10 cellular contexts compared by ENCODE assay signal in genomic region chr2:47043891-47044239, GRCh38.
DNase-seq lines count a peak whose midpoint lies in the region; ATAC-seq, FAIRE-seq and TF ChIP-seq lines count a peak whose summit lies in the region.
"Had no signal": no experiment of that assay in that cellular context is flagged by ENCODE, and none has a peak within 500 bp of the region (broad histone marks: within the 10 kb centered on the region; RNA-seq: fewer than 3 reads in every experiment).

No MANE protein-coding gene starts in this region.

- no peak overlapping the region for H3K9ac ChIP-seq in kidney (ENCODE audit: low read length in 2 of 2)

- POLR2A ChIA-PET in Panc1 (lab: Charles Lee), result no interaction called here

- H3K27ac ChIP-seq in Panc1 (ENCODE audit: low read length), result peak overlapping the region; percentile 87
- H3K27ac ChIP-seq in esophagus squamous epithelium, result peak overlapping the region; percentile 66 to 86 (median 78)
- peak overlapping the region; percentile 86 to 93 (median 92) for H3K27ac ChIP-seq in gastrocnemius medialis
- H3K27ac ChIP-seq in kidney (ENCODE audit: low read depth in 2 of 2, low read length in 2 of 2), result no peak overlapping the region

- no TSS peak for BruUV-seq in Panc1 (replicated peaks; lab: Mats Ljungman, UMichigan)

- no peaks in the 10 kb centered on the region for H3K27me3 ChIP-seq in Panc1 (ENCODE audit: control insufficient read depth, insufficient read depth, low read length)
- H3K27me3 ChIP-seq in esophagus squamous epithelium, result no peaks in the 10 kb centered on the region
- H3K27me3 ChIP-seq in gastrocnemius medialis, result no peaks in the 10 kb centered on the region

- H3K4me1 ChIP-seq in Panc1 (ENCODE audit: control insufficient read depth, insufficient read depth, low read length) (peaks cover 37% of the 10 kb centered on the region), esophagus squamous epithelium (peaks cover 21 to 54% (median 46%) of the 10 kb centered on the region in 3 donors), gastrocnemius medialis (peaks cover 64 to 67% of the 10 kb centered on the region in 2 donors), kidney (ENCODE audit: control insufficient read depth in 1 of 2, insufficient read depth in 1 of 2, low read depth in 1 of 2, low read length in 2 of 2) (peaks cover 0 to 9% of the 10 kb centered on the region in 2 donors)

- no peak for TF ChIP-seq CTCF in Panc1 (IDR thresholded peaks at IDR 0.05)
- TF ChIP-seq CTCF in esophagus squamous epithelium (IDR thresholded peaks at IDR 0.05), result no peak
- no peak for TF ChIP-seq CTCF in gastrocnemius medialis (IDR thresholded peaks at IDR 0.05 in 4 of 5, conservative IDR thresholded peaks at IDR 0.05 in 1 of 5)
- TF ChIP-seq CTCF in kidney (IDR thresholded peaks at IDR 0.05; ENCODE audit: borderline replicate concordance, extremely low read depth, insufficient read depth), result no peak

- WGBS in esophagus squamous epithelium, 2 donors, result 40 to 55% methylated on average over 2 to 4 of the region's 4 CpGs

- H3K4me3 ChIP-seq in Panc1 (ENCODE audit: low read depth in 2 of 2, low read length in 2 of 2) (no peak overlapping the region), esophagus squamous epithelium (no peak overlapping the region), gastrocnemius medialis (no peak overlapping the region), kidney (ENCODE audit: low read length in 2 of 2) (no peak overlapping the region)

- DNase-seq in COLO668 (lab: John Stamatoyannopoulos, UW; ENCODE audit: unreplicated experiment) (peak; percentile 42), Panc1 (ENCODE audit: low read depth, low spot score) (no peak), esophagus squamous epithelium (lab: John Stamatoyannopoulos, UW) (no peak), gastrocnemius medialis (no peak), kidney (no peak)
- DNase-seq: MM.1S; stimulated activated CD4-positive, alpha-beta T cell treated with anti-CD3 and anti-CD28 coated beads, Interleukin-4, amount 100 ng/mL, for 4 hours had no signal

- no peak for FAIRE-seq in kidney (lab: Jason Lieb, UNC)

- H3K9me3 ChIP-seq in Panc1 (ENCODE audit: control insufficient read depth, insufficient read depth, low read depth, low read length) (no peaks in the 10 kb centered on the region), esophagus squamous epithelium (no peaks in the 10 kb centered on the region), gastrocnemius medialis (no peaks in the 10 kb centered on the region), kidney (ENCODE audit: control insufficient read depth in 1 of 2, low read length in 2 of 2) (no peaks in the 10 kb centered on the region)

- CTCF ChIA-PET in Panc1 (lab: Charles Lee), result interaction anchor here (0.9 kb wide), 1 partner anchor 25 kb away, joined by 4 read pairs; no protein-coding TSS in a partner anchor

- intact Hi-C loops in Panc1 (cut with micrococcal nuclease; ENCODE audit: unreplicated experiment), result no loop called here
- intact Hi-C loops in esophagus squamous epithelium (cut with DNase I), result no loop called here
- intact Hi-C loops in gastrocnemius medialis (cut with DNase I; ENCODE audit: low total_unique reads), result loop anchor here (5.0 kb wide), 1 partner anchor 497 kb away; no protein-coding TSS in a partner anchor
- intact Hi-C loops in kidney (cut with DNase I), result no loop called here

- ATAC-seq in Panc1 (peak; percentile 49), gastrocnemius medialis (no peak), GM18907 (IDR thresholded peaks at IDR 0.05; ENCODE audit: unreplicated experiment) (no peak), HG02885 (IDR thresholded peaks at IDR 0.05; ENCODE audit: poor library complexity, unreplicated experiment) (no peak), GM18870 (IDR thresholded peaks at IDR 0.05; ENCODE audit: unreplicated experiment) (no peak)

- TF ChIP-seq POLR2A in esophagus squamous epithelium (IDR thresholded peaks at IDR 0.05), result no peak
- peak in 1 of 2 donors; percentile 21 for TF ChIP-seq POLR2A in gastrocnemius medialis (IDR thresholded peaks at IDR 0.05)

- in situ Hi-C loops in Panc1 (cut with HindIII; ENCODE audit: low pct_unique_long_range_greater_than_20kb, low sequenced_read_pairs), result no loop called here
- in situ Hi-C loops in gastrocnemius medialis (cut with MboI; ENCODE audit: low sequenced_read_pairs in 4 of 4), result no loop called here

- H3K36me3 ChIP-seq in Panc1 (ENCODE audit: control insufficient read depth, insufficient read depth, low read length), result no peaks in the 10 kb centered on the region
- peaks cover 9 to 79% (median 24%) of the 10 kb centered on the region in 3 donors for H3K36me3 ChIP-seq in esophagus squamous epithelium
- H3K36me3 ChIP-seq in gastrocnemius medialis, result no peaks in the 10 kb centered on the region
- peaks cover 3 to 7% of the 10 kb centered on the region in 2 donors for H3K36me3 ChIP-seq in kidney (ENCODE audit: control insufficient read depth in 1 of 2, insufficient read depth in 2 of 2, low read length in 2 of 2)

Comparison
In these comparisons a context has a peak if more than half of its experiments do, and no peak if none do; other contexts are left out.
1. H3K27ac ChIP-seq: peak in Panc1 (single experiment), esophagus squamous epithelium (4 of 4) and gastrocnemius medialis (4 of 4); none in kidney (0 of 2).